Comparison of ENCODE assay signal across 8 cellular contexts in genomic region chr17:45948881-45949624, GRCh38. TPM values are rescaled to one million over a fixed set of nuclear protein-coding genes. Genes with fewer than 3 reads are reported as not detected.
A peak's percentile ranks its signal among the peaks of the same experiment; 100 is the strongest.
DNase-seq lines count a peak whose midpoint lies in the region; ATAC-seq and TF ChIP-seq lines count a peak whose summit lies in the region.

No MANE protein-coding gene starts in this region.

- H3K9me3 Mint-ChIP-seq in activated naive CD8-positive, alpha-beta T cell (ENCODE audit: low read depth) = no peaks in the 10 kb centered on the region

- DNase-seq in AG09319 (ENCODE audit: extremely low read depth, low read depth) = peak; percentile 12
- peak; percentile 71 for DNase-seq in SK-MEL-5 (ENCODE audit: low read depth, low spot score)
- peak; percentile 85 for DNase-seq in Right ventricle myocardium inferior (ENCODE audit: missing footprints)
- DNase-seq in ovary = peak; percentile 49 to 78 (median 60)
- peak; percentile 72 to 78 for DNase-seq in thyroid gland

- TF ChIP-seq CTCF in AG09319 (IDR thresholded peaks at IDR 0.05; ENCODE audit: low read depth, low read length) = peak; percentile 69
- peak; percentile 75 for TF ChIP-seq CTCF in HEK293 (tag by site-specific recombination; IDR thresholded peaks at IDR 0.05)
- TF ChIP-seq CTCF in ovary (IDR thresholded peaks at IDR 0.05) = peak; percentile 33 to 50 (median 49)
- peak; percentile 42 to 91 (median 64) for TF ChIP-seq CTCF in thyroid gland (IDR thresholded peaks at IDR 0.05)

- H3K27me3 ChIP-seq in ovary (no peaks in the 10 kb centered on the region), thyroid gland (no peaks in the 10 kb centered on the region)

- intact Hi-C loops in Right ventricle myocardium inferior (cut with DNase I) (loop anchor here (2.0 kb wide), 1 partner anchor 54 kb away; the partner anchor contains the start of gene MAPT), ovary (cut with DNase I) (no loop called here), thyroid gland (cut with DNase I) (no loop called here)

- POLR2A ChIA-PET in HEK293 (lab: Yijun Ruan, JAX) = interaction anchor here (0.5 to 1.5 kb wide), 2 partner anchors 15 to 131 kb away, joined by 3 to 4 read pairs; no protein-coding TSS in a partner anchor

- in situ Hi-C loops in SK-MEL-5 (cut with HindIII; ENCODE audit: low pct_unique_long_range_greater_than_20kb, low sequenced_read_pairs) = no loop called here

- 3 to 4% (median 4%) methylated on average over 34 of the region's 34 CpGs for WGBS in ovary, 3 donors
- WGBS in thyroid gland, 2 donors = 12 to 13% methylated on average over 23 to 24 of the region's 34 CpGs

- ATAC-seq in Right ventricle myocardium inferior (peak; percentile 90), GM18858 (IDR thresholded peaks at IDR 0.05; ENCODE audit: unreplicated experiment) (no peak)

- H3K27ac Mint-ChIP-seq in activated naive CD8-positive, alpha-beta T cell = no peak overlapping the region

- peak overlapping the region; percentile 59 for H3K4me3 Mint-ChIP-seq in activated naive CD8-positive, alpha-beta T cell

- H3K36me3 ChIP-seq in HEK293 (ENCODE audit: control insufficient read depth in 2 of 2, insufficient read depth in 1 of 2, low read length in 2 of 2) (no peaks in the 10 kb centered on the region), ovary (no peaks in the 10 kb centered on the region), thyroid gland (no peaks in the 10 kb centered on the region)

- CTCF ChIA-PET in HEK293 (lab: Yijun Ruan, JAX) = interaction anchor here (0.6 to 4.8 kb wide), 31 partner anchors 8 to 729 kb away, joined by 3 to 92 read pairs (median 4); partner anchors contain the start of gene MAPT

- no peak for TF ChIP-seq EP300 in ovary (IDR thresholded peaks at IDR 0.05)

- H3K4me3 ChIP-seq in HEK293 (ENCODE audit: low read depth, low read length) (no peak overlapping the region; the same call in 1 of the 2 replicates), ovary (no peak overlapping the region), thyroid gland (replicated peaks in 1 of 3) (peak overlapping the region in 1 of 3 donors; percentile 8)

- TF ChIP-seq POLR2A in ovary (IDR thresholded peaks at IDR 0.05) = no peak
- TF ChIP-seq POLR2A in thyroid gland (IDR thresholded peaks at IDR 0.05) = no peak

- peaks cover 5% of the 10 kb centered on the region for H3K4me1 Mint-ChIP-seq in activated naive CD8-positive, alpha-beta T cell (ENCODE audit: low read depth)

- H3K27ac ChIP-seq in HEK293 (ENCODE audit: extremely low read depth, low read depth, low read length) (no peak overlapping the region), ovary (no peak overlapping the region), thyroid gland (no peak overlapping the region)

- H3K9me3 ChIP-seq in HEK293 (ENCODE audit: control insufficient read depth, insufficient read depth, low read depth, low read length) = no peaks in the 10 kb centered on the region
- H3K9me3 ChIP-seq in ovary = no peaks in the 10 kb centered on the region
- H3K9me3 ChIP-seq in thyroid gland = no peaks in the 10 kb centered on the region

- H3K36me3 Mint-ChIP-seq in activated naive CD8-positive, alpha-beta T cell = no peaks in the 10 kb centered on the region

- peaks cover 16% of the 10 kb centered on the region for H3K27me3 Mint-ChIP-seq in activated naive CD8-positive, alpha-beta T cell

- no peaks in the 10 kb centered on the region for H3K4me1 ChIP-seq in HEK293 (ENCODE audit: control insufficient read depth, insufficient read depth, low read length)
- peaks cover 2% of the 10 kb centered on the region for H3K4me1 ChIP-seq in ovary (ENCODE audit: insufficient read depth)
- peaks cover 0 to 11% of the 10 kb centered on the region in 2 donors for H3K4me1 ChIP-seq in thyroid gland

TF ChIP-seq in HEK293, 187 proteins besides CTCF, POLR2A, EP300 and RAD21 (continues in another document):
- no peak for TF ChIP-seq ZBTB7A (tag by site-specific recombination; IDR thresholded peaks at IDR 0.05; ENCODE audit: low read depth)
- no peak for TF ChIP-seq ZNF433 (tag by site-specific recombination; IDR thresholded peaks at IDR 0.05; ENCODE audit: low read depth)
- TF ChIP-seq ZNF501 (tag by site-specific recombination; IDR thresholded peaks at IDR 0.05) = no peak
- no peak for TF ChIP-seq ZNF544 (tag by site-specific recombination; IDR thresholded peaks at IDR 0.05)
- TF ChIP-seq ZNF645 (tag by site-specific recombination; IDR thresholded peaks at IDR 0.05) = no peak
- TF ChIP-seq ZBTB44 (tag by site-specific recombination; IDR thresholded peaks at IDR 0.05) = peak; percentile 10; the same call in 1 of the 2 replicates
- no peak for TF ChIP-seq ATF2 (tag by site-specific recombination; IDR thresholded peaks at IDR 0.05; ENCODE audit: low read depth)
- TF ChIP-seq ZNF488 (tag by site-specific recombination; IDR thresholded peaks at IDR 0.05) = no peak
- no peak for TF ChIP-seq BCL11A (tag by site-specific recombination; IDR thresholded peaks at IDR 0.05; ENCODE audit: low read depth)
- no peak for TF ChIP-seq ZNF155 (tag by site-specific recombination; IDR thresholded peaks at IDR 0.05)
- TF ChIP-seq ZNF112 (tag by site-specific recombination; IDR thresholded peaks at IDR 0.05) = no peak
- TF ChIP-seq OVOL3 (tag by site-specific recombination; IDR thresholded peaks at IDR 0.05) = no peak
- TF ChIP-seq ZXDB (tag by site-specific recombination; IDR thresholded peaks at IDR 0.05) = peak; percentile 19; the same call in 1 of the 2 replicates
- TF ChIP-seq PRDM1 (tag by site-specific recombination; IDR thresholded peaks at IDR 0.05) = no peak
- 0 out of 2 replicates have a peak, but pooled peaks have one; percentile 28 for TF ChIP-seq ZNF335 (tag by site-specific recombination; conservative IDR thresholded peaks at IDR 0.05)
- TF ChIP-seq ZBTB8A (tag by site-specific recombination; IDR thresholded peaks at IDR 0.05) = peak; percentile 97
- no peak for TF ChIP-seq ZNF10 (tag by site-specific recombination; IDR thresholded peaks at IDR 0.05)
- no peak for TF ChIP-seq HOXA7 (CRISPR knock-in tag; IDR thresholded peaks at IDR 0.05; ENCODE audit: borderline replicate concordance)
- TF ChIP-seq ZSCAN30 (tag by site-specific recombination; IDR thresholded peaks at IDR 0.05) = peak; percentile 86
- TF ChIP-seq SCRT2 (tag by site-specific recombination; IDR thresholded peaks at IDR 0.05) = no peak
- TF ChIP-seq ZNF560 (tag by site-specific recombination; IDR thresholded peaks at IDR 0.05; ENCODE audit: borderline replicate concordance) = no peak
- no peak for TF ChIP-seq GLI2 (tag by site-specific recombination; IDR thresholded peaks at IDR 0.05; ENCODE audit: borderline replicate concordance, low read depth)

RNA-seq across cellular contexts. Expression of gene STH, which starts 50.0 kb away (rescaled TPM):
- not detected in 2 replicates for total RNA-seq in SK-MEL-5 (2014; rRNA removed; shearing (Covaris generic))
- polyA plus RNA-seq in SK-MEL-5 (2015; cell fraction: cytosol; rRNA removed) = not detected in 2 replicates
- not detected in 2 replicates for polyA plus RNA-seq in SK-MEL-5 (2015; cell fraction: nucleus; rRNA removed)
- total RNA-seq in Right ventricle myocardium inferior (not detected), ovary (not detected), thyroid gland (not detected)
- polyA plus RNA-seq in ovary = not detected

RNA-seq across cellular contexts. Expression of gene MAPT, which starts 54.7 kb away (rescaled TPM):
- 1.9 and 3.7 TPM in 2 replicates for total RNA-seq in SK-MEL-5 (2014; rRNA removed; shearing (Covaris generic))
- polyA plus RNA-seq in SK-MEL-5 (2015; cell fraction: cytosol; rRNA removed) = 5.7 and 7.6 TPM in 2 replicates
- polyA plus RNA-seq in SK-MEL-5 (2015; cell fraction: nucleus; rRNA removed) = 6.3 and 11.3 TPM in 2 replicates
- total RNA-seq in Right ventricle myocardium inferior (39.3 TPM), ovary (1 to 10 TPM in 4 of 7 donors, under 1 TPM in 3; 0.57 to 2.2 (median 1.1) TPM), thyroid gland (1 to 10 TPM in 2 of 4 donors, under 1 TPM in 2; 0.54 to 1.8 (median 0.92) TPM)
- 1 to 10 TPM in 1 of 2 donors, under 1 TPM in 1; 0.40 to 2.2 TPM for polyA plus RNA-seq in ovary

Comparison
In these comparisons a context has a peak if more than half of its experiments do, and no peak if none do; other contexts are left out.
1. DNase-seq: peak in every context shown above with its lines; median percentile 85 in Right ventricle myocardium inferior; 75 in thyroid gland; 71 in SK-MEL-5; 60 in ovary; 12 in AG09319.